Comparison of ENCODE assay signal across 15 cellular contexts in genomic region chr6:71588490-71588889, GRCh38.
DNase-seq lines count a peak whose midpoint lies in the region; TF ChIP-seq lines count a peak whose summit lies in the region.
"Had no signal": no experiment of that assay in that cellular context is flagged by ENCODE, and none has a peak within 500 bp of the region (broad histone marks: within the 10 kb centered on the region; RNA-seq: fewer than 3 reads in every experiment).

No MANE protein-coding gene starts in this region.

- intact Hi-C loops in spleen (cut with DNase I; ENCODE audit: low total_unique reads): no loop called here

- H3K27ac ChIP-seq in brain microvascular endothelial cell (no peak overlapping the region), spleen (no peak overlapping the region)
- H3K27ac ChIP-seq: BLaER1 treated with 17β-estradiol and CSF1 and Interleukin-3, amounts not matched to agents 10 nM and 100 nM; SJSA1 had no signal

- H3K9me3 ChIP-seq in spleen: peaks cover 0 to 23% (median 2%) of the 10 kb centered on the region in 8 donors
- H3K9me3 ChIP-seq: SJSA1 had no signal

- H3K36me3 ChIP-seq in H7 (replicated peaks; ENCODE audit: control insufficient read depth, insufficient read depth, low read length): no peaks in the 10 kb centered on the region
- no peaks in the 10 kb centered on the region for H3K36me3 ChIP-seq in brain microvascular endothelial cell (replicated peaks)
- no peaks in the 10 kb centered on the region for H3K36me3 ChIP-seq in spleen
- H3K36me3 ChIP-seq: BLaER1 treated with 17β-estradiol and CSF1 and Interleukin-3, amounts not matched to agents 10 nM and 100 nM; SJSA1 had no signal

- TF ChIP-seq CTCF in brain microvascular endothelial cell (IDR thresholded peaks at IDR 0.05; ENCODE audit: low read depth, low read length, missing control alignments): no peak
- TF ChIP-seq CTCF in spleen (IDR thresholded peaks at IDR 0.05 in 8 of 11, conservative IDR thresholded peaks at IDR 0.05 in 3 of 11): no peak

- H3K27me3 ChIP-seq in H7 (ENCODE audit: control insufficient read depth, insufficient read depth, low read length): no peaks in the 10 kb centered on the region
- no peaks in the 10 kb centered on the region for H3K27me3 ChIP-seq in brain microvascular endothelial cell (replicated peaks)
- H3K27me3 ChIP-seq in spleen (replicated peaks in 1 of 7): peaks cover 0 to 7% (median 0%) of the 10 kb centered on the region in 7 donors
- H3K27me3 ChIP-seq: BLaER1 treated with 17β-estradiol and CSF1 and Interleukin-3, amounts not matched to agents 10 nM and 100 nM; SJSA1 had no signal

- no peak for TF ChIP-seq POLR2A in spleen (IDR thresholded peaks at IDR 0.05)

- H3K4me3 ChIP-seq in H7 (ENCODE audit: insufficient read depth, low read depth, low read length) (no peak overlapping the region), brain microvascular endothelial cell (ENCODE audit: low read depth, low read length) (peak overlapping the region; percentile 6), spleen (no peak overlapping the region)
- H3K4me3 ChIP-seq: BLaER1 treated with 17β-estradiol and CSF1 and Interleukin-3, amounts not matched to agents 10 nM and 100 nM; SJSA1 had no signal

- 32 to 53% (median 39%) methylated on average over 27 to 28 of the region's 28 CpGs for WGBS in spleen, 5 donors

- H3K4me1 ChIP-seq in spleen: no peaks in the 10 kb centered on the region
- H3K4me1 ChIP-seq: BLaER1 treated with 17β-estradiol and CSF1 and Interleukin-3, amounts not matched to agents 10 nM and 100 nM; SJSA1 had no signal

- peak; percentile 34 for DNase-seq in H7
- no peak for DNase-seq in brain microvascular endothelial cell
- DNase-seq in left kidney (ENCODE audit: low read depth, low spot score): peak; percentile 37
- peak; percentile 64 for DNase-seq in spleen
- no peak for DNase-seq in NCI-H2107 (lab: John Stamatoyannopoulos, UW)
- DNase-seq in NCI-H2227 treated with DMSO at 0.1 percent for 48 hours (lab: John Stamatoyannopoulos, UW): no peak
- DNase-seq in stimulated activated CD4-positive, alpha-beta T cell treated with anti-CD3 and anti-CD28 coated beads, Interleukin-15, amount 100 ng/mL, for 24 hours: no peak
- DNase-seq: Calu3; CD8-positive, alpha-beta T cell; DMS53; NCI-H1092 treated with DMSO at 0.1 percent for 48 hours; NCI-H146; NCI-H2081 had no signal

- in situ Hi-C loops in brain microvascular endothelial cell (cut with HindIII; ENCODE audit: low pct_ligation_motif_present, low sequenced_read_pairs): no loop called here

Comparison
In these comparisons a context has a peak if more than half of its experiments do, and no peak if none do; other contexts are left out.
1. DNase-seq: peak in H7 (single experiment), left kidney (single experiment) and spleen (single experiment); none in brain microvascular endothelial cell (single experiment), NCI-H2107 (single experiment), NCI-H2227 treated with DMSO at 0.1 percent for 48 hours (single experiment) and stimulated activated CD4-positive, alpha-beta T cell treated with anti-CD3 and anti-CD28 coated beads, Interleukin-15, amount 100 ng/mL, for 24 hours (single experiment).